Comparison of ENCODE assay signal across 20 cellular contexts in genomic region chr13:20728579-20729300, GRCh38. TPM values are rescaled to one million over a fixed set of nuclear protein-coding genes. Genes with fewer than 3 reads are reported as not detected.
A peak's percentile ranks its signal among the peaks of the same experiment; 100 is the strongest.
DNase-seq lines count a peak whose midpoint lies in the region; ATAC-seq and TF ChIP-seq lines count a peak whose summit lies in the region.
"Had no signal": no experiment of that assay in that cellular context is flagged by ENCODE, and none has a peak within 500 bp of the region (broad histone marks: within the 10 kb centered on the region; RNA-seq: fewer than 3 reads in every experiment).

No MANE protein-coding gene starts in this region.

- H3F3A ChIP-seq in GM23248 (ENCODE audit: insufficient read depth) (no peaks in the 10 kb centered on the region), neural progenitor cell (ENCODE audit: low read depth) (no peaks in the 10 kb centered on the region)

- ATAC-seq in HG02642 (IDR thresholded peaks at IDR 0.05; ENCODE audit: poor library complexity, unreplicated experiment) = no peak
- ATAC-seq: HepG2 had no signal

- H3K9me2 ChIP-seq in GM23248 (ENCODE audit: insufficient read depth) = no peaks in the 10 kb centered on the region

- no peak overlapping the region for H3K4me2 ChIP-seq in GM23248 (ENCODE audit: unreplicated experiment)
- H3K4me2 ChIP-seq in neural progenitor cell = no peak overlapping the region

- DNase-seq in GM23248 (peak; percentile 23), esophagus muscularis mucosa (ENCODE audit: extremely low spot score) (peak; percentile 92), mesothelial cell of epicardium (ENCODE audit: low spot score in 2 of 2, unreplicated experiment in 2 of 2) (no peak), neural progenitor cell (ENCODE audit: low spot score) (no peak)
- DNase-seq in activated CD4-positive, alpha-beta T cell treated with anti-CD3 and anti-CD28 coated beads for 1 hour = no peak
- DNase-seq in activated CD4-positive, alpha-beta T cell treated with anti-CD3 and anti-CD28 coated beads for 48 hours = no peak
- DNase-seq: BE2C; CD4-positive, alpha-beta memory T cell; DMS79 treated with DMSO at 0.1 percent for 48 hours; HFFc6; KG1; NCI-H1436; NCI-H2029; NCI-H748 treated with DMSO at 0.1 percent for 48 hours; OCI-M1; RPMI8226; SIG-M5 had no signal

- no peaks in the 10 kb centered on the region for H4K20me1 ChIP-seq in GM23248 (ENCODE audit: insufficient read depth)
- H4K20me1 ChIP-seq in neural progenitor cell (ENCODE audit: low read depth) = no peaks in the 10 kb centered on the region

- WGBS in GM23248 (ENCODE audit: low coverage in 1 of 2, low lambda C conversion rate in 2 of 2, missing lambda C conversion rate in 2 of 2), 2 experiments = 35 to 36% methylated on average over 12 of the region's 12 CpGs
- 56% methylated on average over 12 of the region's 12 CpGs for WGBS in esophagus muscularis mucosa

- in situ Hi-C loops in GM23248 (cut with MboI) = no loop called here

- H3K4me1 Mint-ChIP-seq in mesothelial cell of epicardium = peaks cover 18% of the 10 kb centered on the region
- H3K4me1 Mint-ChIP-seq in neural progenitor cell = peaks cover 5% of the 10 kb centered on the region
- H3K4me1 Mint-ChIP-seq: CD4-positive, alpha-beta memory T cell had no signal

- intact Hi-C loops in esophagus muscularis mucosa (cut with DNase I) = no loop called here

- H3K9me3 Mint-ChIP-seq in mesothelial cell of epicardium = no peaks in the 10 kb centered on the region
- no peaks in the 10 kb centered on the region for H3K9me3 Mint-ChIP-seq in neural progenitor cell
- H3K9me3 Mint-ChIP-seq: CD4-positive, alpha-beta memory T cell; HFFc6 had no signal

- H3K27ac ChIP-seq in GM23248 = no peak overlapping the region
- peak overlapping the region; percentile 7 to 54 (median 34) for H3K27ac ChIP-seq in esophagus muscularis mucosa (replicated peaks in 1 of 4)
- H3K27ac ChIP-seq in skeletal muscle tissue (ENCODE audit: low read depth, low read length) = peak overlapping the region; percentile 67
- no peak overlapping the region for H3K27ac ChIP-seq in neural progenitor cell

- H3K36me3 Mint-ChIP-seq in mesothelial cell of epicardium (peaks cover 13% of the 10 kb centered on the region), neural progenitor cell (peaks cover 7% of the 10 kb centered on the region)

- H3K9ac ChIP-seq in GM23248 = no peak overlapping the region
- H3K9ac ChIP-seq in skeletal muscle tissue (ENCODE audit: low read depth in 1 of 3, low read length in 3 of 3) = peak overlapping the region in 2 of 3 donors; percentile 43 to 60
- no peak overlapping the region for H3K9ac ChIP-seq in neural progenitor cell

- H3K27me3 ChIP-seq in GM23248 (replicated peaks; ENCODE audit: insufficient read depth) = no peaks in the 10 kb centered on the region
- H3K27me3 ChIP-seq in esophagus muscularis mucosa = no peaks in the 10 kb centered on the region
- H3K27me3 ChIP-seq in skeletal muscle tissue (ENCODE audit: control insufficient read depth in 3 of 3, insufficient read depth in 3 of 3, low read length in 3 of 3) = no peaks in the 10 kb centered on the region
- H3K27me3 ChIP-seq in neural progenitor cell = no peaks in the 10 kb centered on the region
- H3K27me3 ChIP-seq: BE2C had no signal

- TF ChIP-seq POLR2A in esophagus muscularis mucosa (IDR thresholded peaks at IDR 0.05; ENCODE audit: low read depth) = no peak

- H3K4me3 Mint-ChIP-seq in mesothelial cell of epicardium = no peak overlapping the region
- no peak overlapping the region for H3K4me3 Mint-ChIP-seq in neural progenitor cell
- H3K4me3 Mint-ChIP-seq: CD4-positive, alpha-beta memory T cell; HFFc6 had no signal

- H3K79me2 ChIP-seq in GM23248 (ENCODE audit: insufficient read depth) = no peaks in the 10 kb centered on the region
- H3K79me2 ChIP-seq in neural progenitor cell (ENCODE audit: low read depth) = no peaks in the 10 kb centered on the region

- no peak overlapping the region for H2AFZ ChIP-seq in GM23248
- no peak overlapping the region for H2AFZ ChIP-seq in neural progenitor cell (replicated peaks)

- peak overlapping the region; percentile 69 for H3K27ac Mint-ChIP-seq in mesothelial cell of epicardium
- H3K27ac Mint-ChIP-seq in neural progenitor cell = no peak overlapping the region
- H3K27ac Mint-ChIP-seq: CD4-positive, alpha-beta memory T cell; HFFc6 had no signal

- H3K27me3 Mint-ChIP-seq in mesothelial cell of epicardium (ENCODE audit: low read depth) = no peaks in the 10 kb centered on the region
- peaks cover 4% of the 10 kb centered on the region for H3K27me3 Mint-ChIP-seq in neural progenitor cell (ENCODE audit: insufficient read depth, low read depth)
- H3K27me3 Mint-ChIP-seq: CD4-positive, alpha-beta memory T cell had no signal

- no peak for TF ChIP-seq EP300 in esophagus muscularis mucosa (IDR thresholded peaks at IDR 0.05)

- H3K36me3 ChIP-seq in GM23248 (ENCODE audit: low read depth) (no peaks in the 10 kb centered on the region; the same call in 1 of the 2 replicates), esophagus muscularis mucosa (peaks cover 0 to 20% (median 8%) of the 10 kb centered on the region in 4 donors), skeletal muscle tissue (ENCODE audit: control insufficient read depth in 3 of 3, insufficient read depth in 3 of 3, low read length in 3 of 3) (peaks cover 0 to 9% (median 4%) of the 10 kb centered on the region in 3 donors), neural progenitor cell (no peaks in the 10 kb centered on the region)
- H3K36me3 ChIP-seq: BE2C had no signal

- TF ChIP-seq CTCF in esophagus muscularis mucosa (IDR thresholded peaks at IDR 0.05) = no peak
- no peak for TF ChIP-seq CTCF in mesothelial cell of epicardium (IDR thresholded peaks at IDR 0.05; ENCODE audit: unreplicated experiment)
- TF ChIP-seq CTCF in neural progenitor cell (IDR thresholded peaks at IDR 0.05) = no peak

- H3K9me3 ChIP-seq in GM23248 (ENCODE audit: low read depth) (no peaks in the 10 kb centered on the region), esophagus muscularis mucosa (no peaks in the 10 kb centered on the region), skeletal muscle tissue (ENCODE audit: control insufficient read depth in 3 of 3, low read length in 3 of 3) (no peaks in the 10 kb centered on the region), neural progenitor cell (ENCODE audit: low read depth) (no peaks in the 10 kb centered on the region)
- H3K9me3 ChIP-seq: BE2C had no signal

- 0 out of 2 replicates have a peak, but pooled peaks cover 3% of the 10 kb centered on the region for H3K4me1 ChIP-seq in GM23248 (ENCODE audit: insufficient read depth)
- H3K4me1 ChIP-seq in esophagus muscularis mucosa = peaks cover 0 to 6% (median 0%) of the 10 kb centered on the region in 4 donors
- peaks cover 6 to 13% (median 10%) of the 10 kb centered on the region in 3 donors for H3K4me1 ChIP-seq in skeletal muscle tissue (ENCODE audit: control insufficient read depth in 3 of 3, insufficient read depth in 3 of 3, low read length in 3 of 3)
- no peaks in the 10 kb centered on the region for H3K4me1 ChIP-seq in neural progenitor cell
- H3K4me1 ChIP-seq: BE2C had no signal

- H3K4me3 ChIP-seq in GM23248 (no peak overlapping the region), esophagus muscularis mucosa (no peak overlapping the region), skeletal muscle tissue (ENCODE audit: low read length in 3 of 3) (peak overlapping the region in 1 of 3 donors; percentile 48), neural progenitor cell (no peak overlapping the region)

RNA-seq across cellular contexts. Expression of gene IL17D, which starts 25.2 kb away (rescaled TPM):
- total RNA-seq in GM23248 (2014; rRNA removed; shearing (Covaris generic)) = 0.54 TPM in 1 of 2 replicates, not detected in the other
- 0.28 and 0.51 TPM in 2 replicates for polyA plus RNA-seq in GM23248 (2016; fragmentation: Nextera tagmentation; extraction: Ambion mirVana)
- total RNA-seq in esophagus muscularis mucosa (1 to 10 TPM; 4.2 to 9.9 (median 6.7) TPM), mesothelial cell of epicardium (5.4 to 6.2 TPM (median 5.9 TPM) in 3 replicates), skeletal muscle tissue (7.3 TPM), neural progenitor cell (ENCODE audit: low replicate concordance) (1.4 and 2.6 TPM in 2 replicates)
- total RNA-seq: CD4-positive, alpha-beta memory T cell had no signal
- polyA plus RNA-seq: CD4-positive, alpha-beta memory T cell had no signal

RNA-seq across cellular contexts. Expression of gene EEF1AKMT1, which starts 45.0 kb away (rescaled TPM):
- total RNA-seq in GM23248 (2014; rRNA removed; shearing (Covaris generic)) = 9.1 and 13.7 TPM in 2 replicates
- polyA plus RNA-seq in GM23248 (2016; fragmentation: Nextera tagmentation; extraction: Ambion mirVana) = 23.0 and 23.1 TPM in 2 replicates
- total RNA-seq in esophagus muscularis mucosa (10 to 100 TPM; 13.1 to 18.7 (median 14.8) TPM), mesothelial cell of epicardium (9.5 to 12.4 TPM (median 10.4 TPM) in 3 replicates), skeletal muscle tissue (13.6 TPM), neural progenitor cell (ENCODE audit: low replicate concordance) (12.3 and 13.3 TPM in 2 replicates)

Comparison
In these comparisons a context has a peak if more than half of its experiments do, and no peak if none do; other contexts are left out.
1. DNase-seq: peak in GM23248 (single experiment) and esophagus muscularis mucosa (single experiment); none in mesothelial cell of epicardium (0 of 2), activated CD4-positive, alpha-beta T cell treated with anti-CD3 and anti-CD28 coated beads for 1 hour (single experiment), neural progenitor cell (single experiment) and activated CD4-positive, alpha-beta T cell treated with anti-CD3 and anti-CD28 coated beads for 48 hours (single experiment).
2. H3K27ac ChIP-seq: peak in esophagus muscularis mucosa (4 of 4) and skeletal muscle tissue (single experiment); none in GM23248 (single experiment) and neural progenitor cell (single experiment).
3. H3K9ac ChIP-seq: peak in skeletal muscle tissue (2 of 3); none in GM23248 (single experiment) and neural progenitor cell (single experiment).